In the genomic region with DNA sequence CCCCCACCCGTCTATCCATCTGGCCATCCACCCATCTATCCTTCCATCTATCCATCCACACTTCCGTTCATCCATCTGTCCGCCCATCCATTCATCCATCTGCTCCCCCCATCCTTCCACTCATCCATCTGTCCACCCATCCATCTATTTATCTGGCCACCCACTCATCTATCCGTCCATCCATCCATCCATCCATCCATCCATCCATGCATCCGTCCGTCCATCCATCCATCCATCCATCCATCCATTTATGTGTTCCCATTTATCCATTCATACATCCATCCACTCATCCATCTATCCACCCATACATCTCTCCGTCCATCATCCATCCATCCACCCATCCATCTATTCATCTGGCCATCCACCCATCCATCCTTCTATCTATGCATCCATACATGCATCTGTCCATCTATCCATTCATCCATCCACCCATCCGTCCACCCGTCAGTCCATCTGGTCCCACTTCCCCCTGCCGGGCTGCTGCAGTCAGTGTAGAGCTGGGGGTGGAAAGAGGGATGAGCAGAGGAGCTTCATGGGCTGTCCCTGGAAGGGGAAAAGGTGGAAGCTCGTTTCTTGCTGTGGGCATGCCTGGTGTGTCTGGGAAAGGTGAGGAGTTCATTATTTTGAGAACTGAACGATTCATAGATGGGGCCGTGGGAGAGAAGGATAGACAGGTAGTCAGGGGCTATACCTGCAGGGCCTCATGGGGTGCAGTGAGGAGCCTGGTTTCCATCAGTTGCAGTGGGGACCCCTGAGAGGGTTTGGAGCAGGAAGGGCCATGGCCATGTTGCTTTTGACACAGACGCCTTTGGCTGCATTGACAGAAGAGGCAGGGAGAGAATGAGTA, we compare ENCODE assay signal across 8 cellular contexts. TPM values are rescaled to one million over a fixed set of nuclear protein-coding genes. Genes with fewer than 3 reads are reported as not detected.
DNase-seq lines count a peak whose midpoint lies in the region; ATAC-seq and TF ChIP-seq lines count a peak whose summit lies in the region.

No MANE protein-coding gene starts in this region.

- H3K4me1 Mint-ChIP-seq in activated naive CD4-positive, alpha-beta T cell treated with anti-CD3 and anti-CD28 coated beads, Interleukin-2, amount 50 U/mL, for 24 hours = peaks cover 27% of the 10 kb centered on the region

- H4K5ac ChIP-seq in mesendoderm (ENCODE audit: low read length) = no peak overlapping the region

- peak overlapping the region; percentile 67 for H3K4me2 ChIP-seq in mesendoderm (ENCODE audit: low read length)

- 100% methylated on average over 1 of the region's 14 CpGs for WGBS in mesendoderm (ENCODE audit: extremely low coverage, insufficient coverage, low lambda C conversion rate)

- no peaks in the 10 kb centered on the region for H3K27me3 ChIP-seq in brain microvascular endothelial cell (replicated peaks)
- H3K27me3 ChIP-seq in mesendoderm (ENCODE audit: insufficient read depth, low read length, poor library complexity) = no peaks in the 10 kb centered on the region
- H3K27me3 ChIP-seq in upper lobe of right lung = no peaks in the 10 kb centered on the region

- in situ Hi-C loops in brain microvascular endothelial cell (cut with HindIII; ENCODE audit: low pct_ligation_motif_present, low sequenced_read_pairs) = no loop called here

- no peak overlapping the region for H2BK5ac ChIP-seq in mesendoderm (ENCODE audit: low read length)

- no peaks in the 10 kb centered on the region for H3K4me1 ChIP-seq in mesendoderm (ENCODE audit: control insufficient read depth, low read depth, low read length)
- H3K4me1 ChIP-seq in upper lobe of right lung = peaks cover 12% of the 10 kb centered on the region

- no peaks in the 10 kb centered on the region for H3K36me3 Mint-ChIP-seq in activated naive CD4-positive, alpha-beta T cell treated with anti-CD3 and anti-CD28 coated beads, Interleukin-2, amount 50 U/mL, for 24 hours

- H3K36me3 ChIP-seq in brain microvascular endothelial cell (replicated peaks) (peaks cover 6% of the 10 kb centered on the region), mesendoderm (ENCODE audit: control insufficient read depth, insufficient read depth, low read length) (no peaks in the 10 kb centered on the region), upper lobe of right lung (no peaks in the 10 kb centered on the region)

- no peak overlapping the region for H3K23ac ChIP-seq in mesendoderm (ENCODE audit: low read length)

- peak overlapping the region; percentile 38 for H3K27ac Mint-ChIP-seq in activated naive CD4-positive, alpha-beta T cell treated with anti-CD3 and anti-CD28 coated beads, Interleukin-2, amount 50 U/mL, for 24 hours

- H3K9me3 Mint-ChIP-seq in activated naive CD4-positive, alpha-beta T cell treated with anti-CD3 and anti-CD28 coated beads, Interleukin-2, amount 50 U/mL, for 24 hours = no peaks in the 10 kb centered on the region

- H2BK15ac ChIP-seq in mesendoderm (replicated peaks; ENCODE audit: low read depth) = no peak overlapping the region

- no peaks in the 10 kb centered on the region for H3K9me3 ChIP-seq in upper lobe of right lung

- no peak overlapping the region for H3K4ac ChIP-seq in mesendoderm (ENCODE audit: low read depth, low read length)

- peak overlapping the region; percentile 70 for H3K56ac ChIP-seq in mesendoderm (ENCODE audit: low read length)

- H3K4me3 Mint-ChIP-seq in activated naive CD4-positive, alpha-beta T cell treated with anti-CD3 and anti-CD28 coated beads, Interleukin-2, amount 50 U/mL, for 24 hours = peak overlapping the region; percentile 74

- no peaks in the 10 kb centered on the region for H3K79me2 ChIP-seq in mesendoderm (ENCODE audit: control insufficient read depth, insufficient read depth, low read length)

- no peak overlapping the region for H4K8ac ChIP-seq in mesendoderm (ENCODE audit: low read depth, low read length)

- ATAC-seq in upper lobe of right lung = no peak

- no peak overlapping the region for H3K18ac ChIP-seq in mesendoderm (ENCODE audit: low read length)

- H3K27me3 Mint-ChIP-seq in activated naive CD4-positive, alpha-beta T cell treated with anti-CD3 and anti-CD28 coated beads, Interleukin-2, amount 50 U/mL, for 24 hours = no peaks in the 10 kb centered on the region

- no peak overlapping the region for H2BK120ac ChIP-seq in mesendoderm (ENCODE audit: low read depth, low read length)

- H3K79me1 ChIP-seq in mesendoderm (ENCODE audit: low read length) = no peaks in the 10 kb centered on the region

- intact Hi-C loops in upper lobe of right lung (cut with DNase I) = no loop called here

- no peak overlapping the region for H3K27ac ChIP-seq in brain microvascular endothelial cell
- no peak overlapping the region for H3K27ac ChIP-seq in mesendoderm (ENCODE audit: low read depth, low read length)
- H3K27ac ChIP-seq in upper lobe of right lung = no peak overlapping the region

- H3K4me3 ChIP-seq in brain microvascular endothelial cell (ENCODE audit: low read depth, low read length) (peak overlapping the region; percentile 94), mesendoderm (ENCODE audit: low read length) (no peak overlapping the region), upper lobe of right lung (peak overlapping the region; percentile 95)

- DNase-seq in activated naive CD4-positive, alpha-beta T cell (lab: John Stamatoyannopoulos, UW) = no peak
- DNase-seq in brain microvascular endothelial cell = no peak
- DNase-seq in mesendoderm = no peak
- no peak for DNase-seq in upper lobe of right lung
- no peak for DNase-seq in NCI-H526 treated with DMSO at 0.1 percent for 48 hours (lab: John Stamatoyannopoulos, UW)
- no peak for DNase-seq in mesenteric fat pad (ENCODE audit: low spot score)
- no peak for DNase-seq in cortex of kidney (lab: John Stamatoyannopoulos, UW)

- TF ChIP-seq CTCF in brain microvascular endothelial cell (IDR thresholded peaks at IDR 0.05; ENCODE audit: low read depth, low read length, missing control alignments) (no peak), upper lobe of right lung (IDR thresholded peaks at IDR 0.05) (no peak)

- peak overlapping the region; percentile 58 for H3K9ac ChIP-seq in mesendoderm (ENCODE audit: low read length)

- no peak overlapping the region for H2AK5ac ChIP-seq in mesendoderm (ENCODE audit: low read length)

RNA-seq across cellular contexts. Expression of a gene that starts 0.8 kb away (rescaled TPM):
- 1.7 TPM for polyA plus RNA-seq in mesendoderm (2013, experiment 1 of 2)
- polyA plus RNA-seq in mesendoderm (2013, experiment 2 of 2) = 1.8 TPM
- total RNA-seq in upper lobe of right lung (6.6 TPM), mesenteric fat pad (4.0 TPM)

RNA-seq across cellular contexts. Expression of a gene that starts 1.4 kb away (rescaled TPM):
- 12.6 TPM for polyA plus RNA-seq in mesendoderm (2013, experiment 1 of 2)
- 13.5 TPM for polyA plus RNA-seq in mesendoderm (2013, experiment 2 of 2)
- 48.3 TPM for total RNA-seq in upper lobe of right lung
- 75.4 TPM for total RNA-seq in mesenteric fat pad

RNA-seq across cellular contexts. Expression of a gene that starts 8.4 kb away (rescaled TPM):
- polyA plus RNA-seq in mesendoderm (2013, experiment 1 of 2) = 1,911 TPM
- polyA plus RNA-seq in mesendoderm (2013, experiment 2 of 2) = 1,926 TPM
- total RNA-seq in upper lobe of right lung (564 TPM), mesenteric fat pad (564 TPM)

RNA-seq across cellular contexts. Expression of a gene that starts 38.3 kb away (rescaled TPM):
- 45.3 TPM for polyA plus RNA-seq in mesendoderm (2013, experiment 1 of 2)
- 45.8 TPM for polyA plus RNA-seq in mesendoderm (2013, experiment 2 of 2)
- 79.1 TPM for total RNA-seq in upper lobe of right lung
- 63.9 TPM for total RNA-seq in mesenteric fat pad

RNA-seq across cellular contexts. Expression of a gene that starts 38.8 kb away (rescaled TPM):
- polyA plus RNA-seq in mesendoderm (2013, experiment 1 of 2) = 0.03 TPM
- not detected for polyA plus RNA-seq in mesendoderm (2013, experiment 2 of 2)
- not detected for total RNA-seq in upper lobe of right lung
- not detected for total RNA-seq in mesenteric fat pad
